ENCODE assay signal across 12 cellular contexts in the genomic region with DNA sequence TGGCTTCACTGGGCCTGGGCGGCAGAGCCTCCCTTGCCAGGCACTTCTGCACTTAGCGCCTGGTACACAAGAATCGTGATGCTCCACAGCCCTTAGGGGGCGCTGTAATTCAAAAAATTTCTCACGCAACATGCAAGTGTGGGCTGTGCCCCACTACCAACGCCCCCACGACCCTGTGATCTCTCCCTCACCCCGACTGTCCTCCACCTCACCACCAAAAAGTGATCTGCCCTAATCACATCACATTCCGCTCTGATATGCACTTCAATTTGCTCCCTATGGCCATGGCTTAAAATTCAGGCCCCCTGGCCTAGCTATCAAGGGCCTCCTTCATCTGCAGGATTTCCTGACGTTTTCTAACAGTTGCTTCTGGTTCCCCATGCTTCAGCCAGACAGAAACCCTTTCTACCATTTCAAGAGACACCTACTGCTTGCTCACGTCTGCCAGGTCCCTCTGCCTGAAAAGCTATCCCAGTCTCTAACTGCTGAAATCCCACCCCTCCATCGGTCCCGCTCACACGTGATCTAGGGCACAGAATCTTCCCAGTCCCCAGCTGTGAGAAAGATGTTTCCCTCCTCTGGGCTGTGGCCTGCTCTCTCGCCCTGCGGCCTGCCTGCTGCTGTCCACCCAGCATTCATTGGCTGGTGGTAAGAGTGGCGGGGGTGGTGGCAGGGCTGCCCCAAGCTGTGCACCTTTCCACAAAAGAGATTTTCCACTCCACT. TPM values are rescaled to one million over a fixed set of nuclear protein-coding genes. Genes with fewer than 3 reads are reported as not detected.
DNase-seq lines count a peak whose midpoint lies in the region; TF ChIP-seq lines count a peak whose summit lies in the region.
"Had no signal": no experiment of that assay in that cellular context is flagged by ENCODE, and none has a peak within 500 bp of the region (broad histone marks: within the 10 kb centered on the region; RNA-seq: fewer than 3 reads in every experiment).

No MANE protein-coding gene starts in this region.

- no peak overlapping the region for H2AFZ ChIP-seq in trophoblast cell (ENCODE audit: insufficient read depth, low read length, poor library complexity)

- H3K9me3 ChIP-seq in trophoblast cell (ENCODE audit: insufficient read depth, low read depth, low read length) = no peaks in the 10 kb centered on the region
- H3K9me3 ChIP-seq: BLaER1 had no signal

- H3K23ac ChIP-seq in trophoblast cell (ENCODE audit: low read length) = no peak overlapping the region

- no CpG with 5 or more reads among the region's 17 CpGs for WGBS in trophoblast cell (ENCODE audit: extremely low coverage, insufficient coverage, insufficient read length)

- no peak overlapping the region for H3K9ac ChIP-seq in trophoblast cell (ENCODE audit: low read length)
- H3K9ac ChIP-seq: BLaER1 had no signal

- no peak overlapping the region for H2AK5ac ChIP-seq in trophoblast cell (ENCODE audit: low read length)

- DNase-seq in SKM-1 (lab: John Stamatoyannopoulos, UW; ENCODE audit: unreplicated experiment) = peak; percentile 27
- no peak for DNase-seq in SKM-1 treated with dmso at 0.1 percent for 144 hours (lab: John Stamatoyannopoulos, UW; ENCODE audit: unreplicated experiment)
- DNase-seq in LNCaP clone FGC (ENCODE audit: low read depth) = no peak
- DNase-seq in cardiac fibroblast (ENCODE audit: low read depth in 2 of 2) = peak in 1 of 2 donors; percentile 22
- DNase-seq in trophoblast cell = peak in 1 of 2 donors; percentile 63
- DNase-seq in stimulated activated naive CD4-positive, alpha-beta T cell (lab: John Stamatoyannopoulos, UW) = no peak
- no peak for DNase-seq in NCI-H82 (lab: John Stamatoyannopoulos, UW)
- DNase-seq in SW 1271 (lab: John Stamatoyannopoulos, UW) = no peak
- DNase-seq: activated CD8-positive, alpha-beta memory T cell treated with anti-CD3 and anti-CD28 coated beads for 24 hours; nucleus accumbens had no signal

- no peak overlapping the region for H3K14ac ChIP-seq in trophoblast cell (ENCODE audit: low read length)

- no peaks in the 10 kb centered on the region for H3K27me3 ChIP-seq in trophoblast cell (ENCODE audit: insufficient read depth, low read length)
- H3K27me3 ChIP-seq: BLaER1 had no signal

- no peak overlapping the region for H4K12ac ChIP-seq in trophoblast cell (ENCODE audit: low read depth, low read length)

- no peak overlapping the region for H2BK5ac ChIP-seq in trophoblast cell (ENCODE audit: low read depth, low read length, poor library complexity)

- H3K79me1 ChIP-seq in trophoblast cell (ENCODE audit: low read length) = peaks cover 14% of the 10 kb centered on the region

- no peak overlapping the region for H3K27ac ChIP-seq in trophoblast cell (ENCODE audit: low read depth, low read length)
- H3K27ac ChIP-seq: BLaER1 had no signal

- H3K4me3 ChIP-seq in LNCaP clone FGC (ENCODE audit: low read depth, low read length) (no peak overlapping the region), cardiac fibroblast (replicated peaks in 1 of 2; ENCODE audit: low read depth in 2 of 2, low read length in 2 of 2) (no peak overlapping the region), trophoblast cell (ENCODE audit: low read depth, low read length) (no peak overlapping the region)
- H3K4me3 ChIP-seq: BLaER1 had no signal

- no peaks in the 10 kb centered on the region for H3K36me3 ChIP-seq in trophoblast cell (ENCODE audit: control insufficient read depth in 1 of 2, insufficient read depth in 2 of 2, low read length in 2 of 2)
- H3K36me3 ChIP-seq: BLaER1 had no signal

- H2BK12ac ChIP-seq in trophoblast cell (ENCODE audit: low read length) = peak overlapping the region; percentile 25

- H3K4me1 ChIP-seq in trophoblast cell (ENCODE audit: control insufficient read depth in 1 of 2, insufficient read depth in 2 of 2, low read length in 2 of 2) = peaks cover 26 to 29% of the 10 kb centered on the region in 2 experiments

- no peak overlapping the region for H3K4ac ChIP-seq in trophoblast cell (ENCODE audit: low read depth, low read length)

- H3K4me2 ChIP-seq in trophoblast cell (ENCODE audit: low read length) = no peak overlapping the region
- H3K4me2 ChIP-seq: BLaER1 had no signal

- TF ChIP-seq CTCF in LNCaP clone FGC (IDR thresholded peaks at IDR 0.05; ENCODE audit: control insufficient read depth, extremely low read depth, insufficient read depth) (0 out of 2 replicates have a peak, but pooled peaks have one; percentile 15), cardiac fibroblast (IDR thresholded peaks at IDR 0.05; ENCODE audit: low read depth, low read length) (peak; percentile 29)

- H4K91ac ChIP-seq in trophoblast cell (ENCODE audit: low read depth, low read length) = peak overlapping the region; percentile 40

- peaks cover 5% of the 10 kb centered on the region for H3K79me2 ChIP-seq in trophoblast cell (ENCODE audit: control insufficient read depth, insufficient read depth, low read length, poor library complexity)

- no peak overlapping the region for H2BK120ac ChIP-seq in trophoblast cell (ENCODE audit: insufficient read depth, low read length, poor library complexity)

- no peak overlapping the region for H3K18ac ChIP-seq in trophoblast cell (ENCODE audit: low read length)

- no peak overlapping the region for H4K8ac ChIP-seq in trophoblast cell (ENCODE audit: low read depth, low read length)

RNA-seq across cellular contexts. Expression of a gene that starts 27.9 kb away (rescaled TPM):
- 39.7 and 40.3 TPM in 2 replicates for polyA plus RNA-seq in trophoblast cell (2013)
- polyA plus RNA-seq: IgD-negative memory B cell had no signal
